9 cellular contexts compared by ENCODE assay signal in the genomic region with DNA sequence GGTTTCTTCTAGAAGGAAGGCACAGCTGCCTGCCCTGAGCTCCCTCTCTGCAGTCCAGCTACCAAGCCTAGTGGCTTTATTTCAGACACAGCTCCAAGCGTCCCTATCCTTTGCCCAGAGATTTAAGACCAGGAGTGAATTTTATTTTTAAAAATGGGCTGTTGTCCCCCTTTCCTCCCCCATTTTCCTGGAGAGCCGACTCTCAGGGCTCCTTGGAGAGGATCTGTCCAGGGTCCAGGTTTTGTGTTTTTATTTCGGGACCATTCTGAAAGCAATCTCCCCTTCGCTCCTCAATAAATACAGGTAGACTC. TPM values are rescaled to one million over a fixed set of nuclear protein-coding genes. Genes with fewer than 3 reads are reported as not detected.
DNase-seq lines count a peak whose midpoint lies in the region; ATAC-seq, FAIRE-seq and TF ChIP-seq lines count a peak whose summit lies in the region.
"Had no signal": no experiment of that assay in that cellular context is flagged by ENCODE, and none has a peak within 500 bp of the region (broad histone marks: within the 10 kb centered on the region; RNA-seq: fewer than 3 reads in every experiment).

No MANE protein-coding gene starts in this region.

- peak overlapping the region; percentile 76 for H3K4me3 Mint-ChIP-seq in activated CD4-positive, alpha-beta T cell treated with anti-CD3 and anti-CD28 coated beads for 36 hours
- H3K4me3 Mint-ChIP-seq in activated naive CD8-positive, alpha-beta T cell treated with anti-CD3 and anti-CD28 coated beads, Interleukin-2, amount 10 ng/mL, durations not matched to agents 7 days and 5 days: peak overlapping the region; percentile 80

- H3K36me3 Mint-ChIP-seq in activated CD4-positive, alpha-beta T cell treated with anti-CD3 and anti-CD28 coated beads for 36 hours (ENCODE audit: low read depth): peaks cover 20% of the 10 kb centered on the region
- H3K36me3 Mint-ChIP-seq in activated naive CD8-positive, alpha-beta T cell treated with anti-CD3 and anti-CD28 coated beads, Interleukin-2, amount 10 ng/mL, durations not matched to agents 7 days and 5 days: peaks cover 1% of the 10 kb centered on the region

- H3K9me3 ChIP-seq in kidney (ENCODE audit: control insufficient read depth in 1 of 2, low read length in 2 of 2) (no peaks in the 10 kb centered on the region), thoracic aorta (no peaks in the 10 kb centered on the region)

- no peak for ATAC-seq in activated CD4-positive, alpha-beta T cell treated with anti-CD3 and anti-CD28 coated beads for 36 hours
- ATAC-seq in activated naive CD8-positive, alpha-beta T cell treated with anti-CD3 and anti-CD28 coated beads, Interleukin-2, amount 10 ng/mL, durations not matched to agents 7 days and 5 days (ENCODE audit: low read depth): no peak
- ATAC-seq in thoracic aorta (ENCODE audit: insufficient number of reproducible peaks, low FRiP score, low read depth): no peak
- no peak for ATAC-seq in GM21528 (IDR thresholded peaks at IDR 0.05; ENCODE audit: low FRiP score, unreplicated experiment)

- H3K4me1 Mint-ChIP-seq in activated CD4-positive, alpha-beta T cell treated with anti-CD3 and anti-CD28 coated beads for 36 hours: peaks cover 31% of the 10 kb centered on the region
- H3K4me1 Mint-ChIP-seq in activated naive CD8-positive, alpha-beta T cell treated with anti-CD3 and anti-CD28 coated beads, Interleukin-2, amount 10 ng/mL, durations not matched to agents 7 days and 5 days: peaks cover 35% of the 10 kb centered on the region

- peak overlapping the region; percentile 51 to 72 for H3K4me3 ChIP-seq in kidney (ENCODE audit: low read length in 2 of 2)
- peak overlapping the region; percentile 80 for H3K4me3 ChIP-seq in thoracic aorta

- FAIRE-seq in kidney (lab: Jason Lieb, UNC): no peak

- CTCF ChIA-PET in activated CD4-positive, alpha-beta T cell treated with anti-CD3 and anti-CD28 coated beads for 36 hours (lab: Charles Lee): interaction anchor here (0.5 to 1.3 kb wide), 8 partner anchors 19 to 150 kb away, joined by 3 to 11 read pairs (median 4); a partner anchor contains a TSS

- no peaks in the 10 kb centered on the region for H3K27me3 ChIP-seq in thoracic aorta (replicated peaks; ENCODE audit: insufficient read depth)

- H3K9ac ChIP-seq in kidney (ENCODE audit: low read length in 2 of 2): peak overlapping the region; percentile 87 to 90

- no peak for TF ChIP-seq CTCF in kidney (IDR thresholded peaks at IDR 0.05; ENCODE audit: borderline replicate concordance, extremely low read depth, insufficient read depth)
- TF ChIP-seq CTCF in thoracic aorta (IDR thresholded peaks at IDR 0.05): no peak

- POLR2A ChIA-PET in activated CD4-positive, alpha-beta T cell treated with anti-CD3 and anti-CD28 coated beads for 36 hours (lab: Charles Lee): interaction anchor here (0.5 to 1.7 kb wide), 4 partner anchors 18 to 842 kb away, joined by 3 to 7 read pairs (median 4); no protein-coding TSS in a partner anchor
- POLR2A ChIA-PET in activated naive CD8-positive, alpha-beta T cell treated with anti-CD3 and anti-CD28 coated beads, Interleukin-2, amount 10 ng/mL, durations not matched to agents 7 days and 5 days (lab: Charles Lee): interaction anchor here (0.6 to 3.8 kb wide), 9 partner anchors 11 to 331 kb away, joined by 3 to 35 read pairs (median 9); a partner anchor contains a TSS

- H3K27ac ChIP-seq in kidney (ENCODE audit: low read depth in 2 of 2, low read length in 2 of 2) (peak overlapping the region; percentile 93 to 100), thoracic aorta (peak overlapping the region; percentile 99)

- intact Hi-C loops in activated CD4-positive, alpha-beta T cell treated with anti-CD3 and anti-CD28 coated beads for 36 hours (cut with DNase I, micrococcal nuclease): loop anchor here (1.0 to 2.0 kb wide), 8 partner anchors 17 to 329 kb away; a partner anchor contains a TSS
- intact Hi-C loops in kidney (cut with DNase I): no loop called here

- peaks cover 4 to 18% of the 10 kb centered on the region in 2 donors for H3K36me3 ChIP-seq in kidney (ENCODE audit: control insufficient read depth in 1 of 2, insufficient read depth in 2 of 2, low read length in 2 of 2)
- peaks cover 11% of the 10 kb centered on the region for H3K36me3 ChIP-seq in thoracic aorta

- no peaks in the 10 kb centered on the region for H3K27me3 Mint-ChIP-seq in activated CD4-positive, alpha-beta T cell treated with anti-CD3 and anti-CD28 coated beads for 36 hours
- H3K27me3 Mint-ChIP-seq in activated naive CD8-positive, alpha-beta T cell treated with anti-CD3 and anti-CD28 coated beads, Interleukin-2, amount 10 ng/mL, durations not matched to agents 7 days and 5 days: peaks cover 2% of the 10 kb centered on the region

- peaks cover 7 to 8% of the 10 kb centered on the region in 2 donors for H3K4me1 ChIP-seq in kidney (ENCODE audit: control insufficient read depth in 1 of 2, insufficient read depth in 1 of 2, low read depth in 1 of 2, low read length in 2 of 2)
- peaks cover 19 to 29% of the 10 kb centered on the region in 2 donors for H3K4me1 ChIP-seq in thoracic aorta (ENCODE audit: control insufficient read depth in 1 of 2, low read depth in 2 of 2)

- H3K9me3 Mint-ChIP-seq in activated CD4-positive, alpha-beta T cell treated with anti-CD3 and anti-CD28 coated beads for 36 hours (ENCODE audit: low read depth): no peaks in the 10 kb centered on the region
- H3K9me3 Mint-ChIP-seq in activated naive CD8-positive, alpha-beta T cell treated with anti-CD3 and anti-CD28 coated beads, Interleukin-2, amount 10 ng/mL, durations not matched to agents 7 days and 5 days: no peaks in the 10 kb centered on the region

- no peak for DNase-seq in activated CD4-positive, alpha-beta T cell treated with anti-CD3 and anti-CD28 coated beads for 36 hours
- DNase-seq in activated CD4-positive, alpha-beta T cell treated with anti-CD3 and anti-CD28 coated beads, Interleukin-2, amount 50 U/mL, for 1 hour: no peak
- DNase-seq in activated naive CD8-positive, alpha-beta T cell treated with anti-CD3 and anti-CD28 coated beads, Interleukin-2, amount 10 ng/mL, durations not matched to agents 7 days and 5 days: no peak
- DNase-seq in kidney (no peak), thoracic aorta (ENCODE audit: low spot score) (no peak), putamen (ENCODE audit: low spot score) (no peak), amniotic stem cell (lab: John Stamatoyannopoulos, UW) (no peak)

- peak overlapping the region; percentile 90 for H3K27ac Mint-ChIP-seq in activated CD4-positive, alpha-beta T cell treated with anti-CD3 and anti-CD28 coated beads for 36 hours
- peak overlapping the region; percentile 92 for H3K27ac Mint-ChIP-seq in activated naive CD8-positive, alpha-beta T cell treated with anti-CD3 and anti-CD28 coated beads, Interleukin-2, amount 10 ng/mL, durations not matched to agents 7 days and 5 days

RNA-seq across cellular contexts. Expression of a gene that starts 4.4 kb away (rescaled TPM):
- 10 to 100 TPM; 10.0 to 14.7 TPM for total RNA-seq in activated CD4-positive, alpha-beta T cell treated with anti-CD3 and anti-CD28 coated beads for 36 hours
- total RNA-seq in activated naive CD8-positive, alpha-beta T cell treated with anti-CD3 and anti-CD28 coated beads, Interleukin-2, amount 10 ng/mL, durations not matched to agents 7 days and 5 days: 1 to 10 TPM; 7.3 to 7.9 TPM
- total RNA-seq in kidney (14.8 TPM), thoracic aorta (10 to 100 TPM; 22.7 to 42.3 TPM)
- polyA plus RNA-seq in kidney (ENCODE audit: insufficient read depth, low read depth, low replicate concordance): 18.2 TPM

RNA-seq across cellular contexts. Expression of a gene that starts 8.2 kb away (rescaled TPM):
- total RNA-seq in activated CD4-positive, alpha-beta T cell treated with anti-CD3 and anti-CD28 coated beads for 36 hours: 1 to 10 TPM; 1.0 to 1.4 TPM
- 1 to 10 TPM; 2.3 to 2.5 TPM for total RNA-seq in activated naive CD8-positive, alpha-beta T cell treated with anti-CD3 and anti-CD28 coated beads, Interleukin-2, amount 10 ng/mL, durations not matched to agents 7 days and 5 days
- total RNA-seq in kidney: 4.5 TPM
- polyA plus RNA-seq in kidney (ENCODE audit: insufficient read depth, low read depth, low replicate concordance): 12.6 TPM
- 1 to 10 TPM; 3.7 to 7.3 TPM for total RNA-seq in thoracic aorta

RNA-seq across cellular contexts. Expression of a gene that starts 22.7 kb away (rescaled TPM):
- total RNA-seq in activated CD4-positive, alpha-beta T cell treated with anti-CD3 and anti-CD28 coated beads for 36 hours: 10 to 100 TPM in 1 of 2 experiments, 1 to 10 TPM in 1; 8.4 to 12.0 TPM
- total RNA-seq in activated naive CD8-positive, alpha-beta T cell treated with anti-CD3 and anti-CD28 coated beads, Interleukin-2, amount 10 ng/mL, durations not matched to agents 7 days and 5 days: 10 to 100 TPM; 12.9 to 13.5 TPM
- total RNA-seq in kidney (38.4 TPM), thoracic aorta (10 to 100 TPM; 12.3 to 19.4 TPM)
- 29.9 TPM for polyA plus RNA-seq in kidney (ENCODE audit: insufficient read depth, low read depth, low replicate concordance)

RNA-seq across cellular contexts. Expression of a gene that starts 31.4 kb away (rescaled TPM):
- total RNA-seq in activated CD4-positive, alpha-beta T cell treated with anti-CD3 and anti-CD28 coated beads for 36 hours: under 1 TPM in 1 of 2 experiments, not detected in 1; 0.09 TPM
- total RNA-seq in activated naive CD8-positive, alpha-beta T cell treated with anti-CD3 and anti-CD28 coated beads, Interleukin-2, amount 10 ng/mL, durations not matched to agents 7 days and 5 days: under 1 TPM in 1 of 2 experiments, not detected in 1; 0.11 TPM
- total RNA-seq in kidney (0.09 TPM), thoracic aorta (not detected)
- polyA plus RNA-seq in kidney (ENCODE audit: insufficient read depth, low read depth, low replicate concordance): not detected
- total RNA-seq: LHCN-M2 had no signal

RNA-seq across cellular contexts. Expression of a gene that starts 44.1 kb away (rescaled TPM):
- total RNA-seq in activated CD4-positive, alpha-beta T cell treated with anti-CD3 and anti-CD28 coated beads for 36 hours: 10 to 100 TPM; 34.1 to 35.6 TPM
- total RNA-seq in activated naive CD8-positive, alpha-beta T cell treated with anti-CD3 and anti-CD28 coated beads, Interleukin-2, amount 10 ng/mL, durations not matched to agents 7 days and 5 days: 10 to 100 TPM; 20.4 to 21.5 TPM
- total RNA-seq in kidney (89.9 TPM), thoracic aorta (100 to 1,000 TPM in 1 of 2 donors, 10 to 100 TPM in 1; 97.4 to 229 TPM)
- 248 TPM for polyA plus RNA-seq in kidney (ENCODE audit: insufficient read depth, low read depth, low replicate concordance)
